Comparison of ENCODE assay signal across 19 cellular contexts in genomic region chr11:134714021-134714656, GRCh38.
DNase-seq lines count a peak whose midpoint lies in the region; ATAC-seq and TF ChIP-seq lines count a peak whose summit lies in the region.
"Had no signal": no experiment of that assay in that cellular context is flagged by ENCODE, and none has a peak within 500 bp of the region (broad histone marks: within the 10 kb centered on the region; RNA-seq: fewer than 3 reads in every experiment).

No MANE protein-coding gene starts in this region.

- H3K4me1 Mint-ChIP-seq in nephron (peaks cover 36% of the 10 kb centered on the region), T-helper 17 cell (no peaks in the 10 kb centered on the region)

- DNase-seq in DMS79 treated with DMSO at 0.1 percent for 48 hours (lab: John Stamatoyannopoulos, UW) (peak; percentile 98), NCI-H1092 (lab: John Stamatoyannopoulos, UW) (peak; percentile 31), NCI-H526 treated with DMSO at 0.1 percent for 48 hours (lab: John Stamatoyannopoulos, UW) (peak; percentile 58), SKM-1 treated with dmso at 0.1 percent for 144 hours (lab: John Stamatoyannopoulos, UW; ENCODE audit: unreplicated experiment) (no peak), T-helper 17 cell (no peak), SIG-M5 (lab: John Stamatoyannopoulos, UW) (no peak)
- no peak for DNase-seq in activated CD4-positive, CD25-positive, alpha-beta regulatory T cell treated with anti-CD3 and anti-CD28 coated beads, Interleukin-2, amount 50 U/mL, for 72 hours
- DNase-seq: COR-L47, GDM1, GM23248, HFFc6, NCI-H1105, NCI-H2029 treated with DMSO at 0.1 percent for 48 hours, OCI-M1, SHP77 treated with DMSO at 0.1 percent for 48 hours, T-helper 2 cell had no signal

- no peaks in the 10 kb centered on the region for H3K36me3 Mint-ChIP-seq in nephron (ENCODE audit: low read depth)
- H3K36me3 Mint-ChIP-seq in T-helper 17 cell (ENCODE audit: low read depth) = no peaks in the 10 kb centered on the region

- no peaks in the 10 kb centered on the region for H3K9me3 ChIP-seq in T-helper 17 cell (ENCODE audit: control insufficient read depth, low read length, poor library complexity, severe bottlenecking)

- ATAC-seq in T-helper 17 cell = no peak
- ATAC-seq: GM12878, HepG2 had no signal

- H3K27me3 Mint-ChIP-seq in nephron (ENCODE audit: low read depth) (peaks cover 43% of the 10 kb centered on the region), T-helper 17 cell (peaks cover 37% of the 10 kb centered on the region)

- peak overlapping the region in 1 of 3 experiments; percentile 13 for H3K4me3 Mint-ChIP-seq in nephron
- no peak overlapping the region for H3K4me3 Mint-ChIP-seq in T-helper 17 cell
- H3K4me3 Mint-ChIP-seq: HFFc6 had no signal

- no peak for TF ChIP-seq CTCF in nephron (IDR thresholded peaks at IDR 0.05; ENCODE audit: unreplicated experiment in 3 of 3)

- peak overlapping the region in 2 of 3 experiments; percentile 1 to 38 for H3K27ac Mint-ChIP-seq in nephron
- no peak overlapping the region for H3K27ac Mint-ChIP-seq in T-helper 17 cell
- H3K27ac Mint-ChIP-seq: HFFc6 had no signal

- H3K9me3 Mint-ChIP-seq in nephron = peaks cover 3% of the 10 kb centered on the region

Comparison
In these comparisons a context has a peak if more than half of its experiments do, and no peak if none do; other contexts are left out.
1. DNase-seq: peak in DMS79 treated with DMSO at 0.1 percent for 48 hours (single experiment), NCI-H1092 (single experiment) and NCI-H526 treated with DMSO at 0.1 percent for 48 hours (single experiment); none in SKM-1 treated with dmso at 0.1 percent for 144 hours (single experiment), T-helper 17 cell (0 of 3), SIG-M5 (single experiment) and activated CD4-positive, CD25-positive, alpha-beta regulatory T cell treated with anti-CD3 and anti-CD28 coated beads, Interleukin-2, amount 50 U/mL, for 72 hours (single experiment).